ENCODE assay signal across 13 cellular contexts in the genomic region with DNA sequence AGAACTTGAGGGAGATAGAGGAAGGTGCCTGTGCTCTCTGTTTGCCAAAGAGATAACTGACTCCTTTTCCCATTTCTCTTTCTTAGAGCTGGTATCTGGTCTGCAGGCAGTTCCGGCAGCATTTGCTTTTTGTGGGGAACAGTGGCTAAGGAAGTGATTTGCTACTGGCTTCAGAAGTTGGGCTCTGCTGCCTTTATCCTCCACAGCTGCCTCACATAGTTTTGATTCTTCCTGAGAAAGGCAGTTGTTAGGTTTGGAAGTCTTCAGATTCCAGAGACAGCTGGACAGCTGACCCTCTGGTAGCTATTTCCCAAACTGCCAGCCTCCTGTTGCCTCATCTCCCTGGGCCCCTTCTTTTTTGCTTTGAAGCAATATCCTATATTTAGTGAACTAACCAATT.
DNase-seq lines count a peak whose midpoint lies in the region; ATAC-seq and TF ChIP-seq lines count a peak whose summit lies in the region.
"Had no signal": no experiment of that assay in that cellular context is flagged by ENCODE, and none has a peak within 500 bp of the region (broad histone marks: within the 10 kb centered on the region; RNA-seq: fewer than 3 reads in every experiment).

No MANE protein-coding gene starts in this region.

- H3K27ac ChIP-seq in BLaER1 (peak overlapping the region; percentile 13; the same call in 1 of the 2 replicates), SK-N-SH (ENCODE audit: low read depth in 2 of 2, low read length in 1 of 2) (peak overlapping the region in 1 of 2 experiments; percentile 17; a peak in 1 of 4 replicates), muscle layer of duodenum (ENCODE audit: low read length) (peak overlapping the region; percentile 53)
- H3K27ac ChIP-seq in CD8-positive, alpha-beta T cell (ENCODE audit: low read depth, low read length) = no peak overlapping the region

- intact Hi-C loops in CD8-positive, alpha-beta T cell (cut with DNase I, micrococcal nuclease) = no loop called here

- peaks cover 4% of the 10 kb centered on the region for H3F3A ChIP-seq in SK-N-SH (replicated peaks; ENCODE audit: insufficient read depth)

- no peak overlapping the region for H3K4me3 Mint-ChIP-seq in CD8-positive, alpha-beta T cell
- H3K4me3 Mint-ChIP-seq: activated naive CD8-positive, alpha-beta T cell treated with anti-CD3 and anti-CD28 coated beads, Interleukin-2, amount 10 ng/mL, durations not matched to agents 7 days and 5 days; stimulated activated naive B cell treated with anti-CD40 and anti-IgM and Interleukin-4, amounts not matched to agents 10 μg/mL and 1 μg/mL and 100 μg/mL, for 72 hours had no signal

- H3K27me3 Mint-ChIP-seq in CD8-positive, alpha-beta T cell (ENCODE audit: low read depth) = peaks cover 2% of the 10 kb centered on the region
- H3K27me3 Mint-ChIP-seq: stimulated activated naive B cell treated with anti-CD40 and anti-IgM and Interleukin-4, amounts not matched to agents 10 μg/mL and 1 μg/mL and 100 μg/mL, for 72 hours had no signal

- ATAC-seq in HG03175 (IDR thresholded peaks at IDR 0.05; ENCODE audit: unreplicated experiment) = no peak
- no peak for ATAC-seq in CD8-positive, alpha-beta T cell
- ATAC-seq: stimulated activated naive B cell treated with anti-CD40 and anti-IgM and Interleukin-4, amounts not matched to agents 10 μg/mL and 1 μg/mL and 100 μg/mL, for 72 hours had no signal

- H3K4me1 ChIP-seq in BLaER1 (peaks cover 31% of the 10 kb centered on the region), SK-N-SH (ENCODE audit: control insufficient read depth in 1 of 2, insufficient read depth in 2 of 2, low read depth in 1 of 2, low read length in 1 of 2) (peaks cover 3 to 33% of the 10 kb centered on the region in 2 experiments; a peak in 2 of 4 replicates), muscle layer of duodenum (ENCODE audit: control insufficient read depth in 1 of 2, insufficient read depth in 2 of 2, low read length in 2 of 2) (peaks cover 0 to 43% of the 10 kb centered on the region in 2 donors)
- H3K4me1 ChIP-seq in CD8-positive, alpha-beta T cell (ENCODE audit: insufficient read depth, low read length) = no peaks in the 10 kb centered on the region

- H3K27me3 ChIP-seq in BLaER1 (no peaks in the 10 kb centered on the region), SK-N-SH (ENCODE audit: insufficient read depth) (no peaks in the 10 kb centered on the region), muscle layer of duodenum (ENCODE audit: low read depth, low read length) (no peaks in the 10 kb centered on the region)
- H3K27me3 ChIP-seq in CD8-positive, alpha-beta T cell (ENCODE audit: insufficient read depth, low read length) = no peaks in the 10 kb centered on the region

- H3K9me2 ChIP-seq in SK-N-SH = no peaks in the 10 kb centered on the region

- no peaks in the 10 kb centered on the region for H3K36me3 Mint-ChIP-seq in CD8-positive, alpha-beta T cell
- H3K36me3 Mint-ChIP-seq: activated naive CD8-positive, alpha-beta T cell treated with anti-CD3 and anti-CD28 coated beads, Interleukin-2, amount 10 ng/mL, durations not matched to agents 7 days and 5 days had no signal

- H3K9ac ChIP-seq in BLaER1 (no peak overlapping the region), SK-N-SH (no peak overlapping the region)

- in situ Hi-C loops in ACHN (cut with HindIII; ENCODE audit: low pct_ligation_motif_present, low pct_unique_long_range_greater_than_20kb, low sequenced_read_pairs) = no loop called here

- H3K9me3 ChIP-seq in BLaER1 (no peaks in the 10 kb centered on the region; the same call in 1 of the 2 replicates), SK-N-SH (no peaks in the 10 kb centered on the region), muscle layer of duodenum (ENCODE audit: control insufficient read depth in 1 of 2, low read length in 2 of 2) (no peaks in the 10 kb centered on the region)
- H3K9me3 ChIP-seq in CD8-positive, alpha-beta T cell (ENCODE audit: low read length) = no peaks in the 10 kb centered on the region

- H3K79me2 ChIP-seq in SK-N-SH (ENCODE audit: insufficient read depth) = peaks cover 99% of the 10 kb centered on the region

- H3K4me3 ChIP-seq in BLaER1 (no peak overlapping the region), SK-N-SH (ENCODE audit: low read depth in 2 of 2, low read length in 1 of 2) (no peak overlapping the region), muscle layer of duodenum (ENCODE audit: low read depth in 1 of 2, low read length in 2 of 2) (no peak overlapping the region)
- H3K4me3 ChIP-seq in CD8-positive, alpha-beta T cell (ENCODE audit: low read depth, low read length) = no peak overlapping the region

- no peaks in the 10 kb centered on the region for H3K9me3 Mint-ChIP-seq in CD8-positive, alpha-beta T cell
- H3K9me3 Mint-ChIP-seq: activated naive CD8-positive, alpha-beta T cell treated with anti-CD3 and anti-CD28 coated beads, Interleukin-2, amount 10 ng/mL, durations not matched to agents 7 days and 5 days; stimulated activated naive B cell treated with anti-CD40 and anti-IgM and Interleukin-4, amounts not matched to agents 10 μg/mL and 1 μg/mL and 100 μg/mL, for 72 hours had no signal

- POLR2A ChIA-PET in SK-N-SH (lab: Yijun Ruan, JAX) = no interaction called here
- POLR2A ChIA-PET in CD8-positive, alpha-beta T cell (lab: Charles Lee) = no interaction called here

- no peak for TF ChIP-seq CTCF in SK-N-SH (IDR thresholded peaks at IDR 0.05)
- no peak for TF ChIP-seq CTCF in CD8-positive, alpha-beta T cell (IDR thresholded peaks at IDR 0.05)

- H2AFZ ChIP-seq in SK-N-SH (ENCODE audit: low read depth) = no peak overlapping the region

- DNase-seq in SK-N-SH = no peak
- peak; percentile 71 for DNase-seq in fibroblast of gingiva (ENCODE audit: low read depth)
- no peak for DNase-seq in CD8-positive, alpha-beta T cell
- no peak for DNase-seq in ACHN
- no peak for DNase-seq in Kasumi-1 (lab: John Stamatoyannopoulos, UW)
- DNase-seq: activated CD4-positive, alpha-beta T cell treated with anti-CD3 and anti-CD28 coated beads, Interleukin-2, amount 50 U/mL, for 1 hour; activated naive CD8-positive, alpha-beta T cell treated with anti-CD3 and anti-CD28 coated beads, Interleukin-2, amount 10 ng/mL, durations not matched to agents 7 days and 5 days; foreskin melanocyte; stimulated activated CD4-positive, alpha-beta T cell treated with anti-CD3 and anti-CD28 coated beads, Interleukin-15, amount 100 ng/mL, for 24 hours; stimulated activated naive B cell treated with anti-CD40 and anti-IgM and Interleukin-4, amounts not matched to agents 10 μg/mL and 1 μg/mL and 100 μg/mL, for 72 hours had no signal

- CTCF ChIA-PET in SK-N-SH (lab: Yijun Ruan, JAX) = interaction anchor here (1.1 to 3.0 kb wide), 7 partner anchors 9 to 117 kb away, joined by 3 to 11 read pairs (median 4); no protein-coding TSS in a partner anchor
- CTCF ChIA-PET in CD8-positive, alpha-beta T cell (lab: Charles Lee) = interaction anchor here (0.9 to 1.1 kb wide), 2 partner anchors 23 to 34 kb away, joined by 3 to 4 read pairs; no protein-coding TSS in a partner anchor

- no peak for TF ChIP-seq EP300 in SK-N-SH (IDR thresholded peaks at IDR 0.05; ENCODE audit: borderline replicate concordance in 1 of 2, low read depth in 1 of 2, low read length in 1 of 2)

- no peak overlapping the region for H3K27ac Mint-ChIP-seq in CD8-positive, alpha-beta T cell
- H3K27ac Mint-ChIP-seq: activated naive CD8-positive, alpha-beta T cell treated with anti-CD3 and anti-CD28 coated beads, Interleukin-2, amount 10 ng/mL, durations not matched to agents 7 days and 5 days; stimulated activated naive B cell treated with anti-CD40 and anti-IgM and Interleukin-4, amounts not matched to agents 10 μg/mL and 1 μg/mL and 100 μg/mL, for 72 hours had no signal

- no peaks in the 10 kb centered on the region for H3K4me1 Mint-ChIP-seq in CD8-positive, alpha-beta T cell (ENCODE audit: low read depth)
- H3K4me1 Mint-ChIP-seq: activated naive CD8-positive, alpha-beta T cell treated with anti-CD3 and anti-CD28 coated beads, Interleukin-2, amount 10 ng/mL, durations not matched to agents 7 days and 5 days had no signal

- H3K36me3 ChIP-seq in BLaER1 (peaks cover 21% of the 10 kb centered on the region; the same call in 1 of the 2 replicates), SK-N-SH (replicated peaks in 1 of 2; ENCODE audit: control insufficient read depth in 1 of 2, insufficient read depth in 2 of 2, low read length in 1 of 2) (no peaks in the 10 kb centered on the region), muscle layer of duodenum (ENCODE audit: control insufficient read depth in 1 of 2, insufficient read depth in 2 of 2, low read length in 2 of 2) (no peaks in the 10 kb centered on the region)
- no peaks in the 10 kb centered on the region for H3K36me3 ChIP-seq in CD8-positive, alpha-beta T cell (ENCODE audit: insufficient read depth, low read length)

- H4K20me1 ChIP-seq in BLaER1 = peaks cover 64% of the 10 kb centered on the region
- H4K20me1 ChIP-seq in SK-N-SH (ENCODE audit: insufficient read depth) = peaks cover 51% of the 10 kb centered on the region

- H3K4me2 ChIP-seq in BLaER1 = no peak overlapping the region
- 0 out of 2 replicates have a peak overlapping the region, but pooled peaks have one; percentile 4 for H3K4me2 ChIP-seq in SK-N-SH

- TF ChIP-seq RAD21 in SK-N-SH (IDR thresholded peaks at IDR 0.05; ENCODE audit: low read length) = no peak

- 69% methylated on average over 1 of the region's 1 CpG for WGBS in SK-N-SH (ENCODE audit: low lambda C conversion rate)

TF ChIP-seq in SK-N-SH, 30 proteins besides CTCF, POLR2A, EP300 and RAD21:
- no peak for TF ChIP-seq USF1 (IDR thresholded peaks at IDR 0.05; ENCODE audit: borderline replicate concordance, low read depth)
- TF ChIP-seq TCF12 (IDR thresholded peaks at IDR 0.05) = peak; percentile 38; the same call in 1 of the 2 replicates
- no peak for TF ChIP-seq JUND (IDR thresholded peaks at IDR 0.05)
- no peak for TF ChIP-seq CHD2 (IDR thresholded peaks at IDR 0.05; ENCODE audit: low read length, partially characterized antibody)
- TF ChIP-seq YY1 (IDR thresholded peaks at IDR 0.05; ENCODE audit: low read depth) = no peak
- TF ChIP-seq FOXM1 (IDR thresholded peaks at IDR 0.05; ENCODE audit: low read depth) = no peak
- TF ChIP-seq TAF1 (IDR thresholded peaks at IDR 0.05; ENCODE audit: borderline replicate concordance, low read depth, low read length) = no peak
